8 cellular contexts compared by ENCODE assay signal in the genomic region with DNA sequence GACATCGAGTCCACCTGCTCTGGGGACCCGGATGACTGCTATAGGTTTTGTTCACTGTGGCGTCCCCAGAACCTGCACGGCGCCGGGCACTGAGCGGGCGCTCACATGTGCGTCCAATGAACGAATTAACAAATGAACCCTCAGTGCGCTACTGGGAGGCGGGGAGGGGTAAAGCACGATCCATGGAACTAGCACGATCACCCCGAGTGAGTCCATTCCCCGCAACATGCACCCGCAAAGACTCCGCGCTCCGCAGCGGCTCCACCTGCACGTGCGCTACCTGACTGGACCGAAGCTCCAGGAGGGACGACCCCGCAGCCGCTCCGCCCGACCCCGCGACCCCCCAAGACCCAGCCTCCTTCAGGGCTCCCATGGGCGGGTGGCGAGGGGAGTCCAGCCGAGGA. TPM values are rescaled to one million over a fixed set of nuclear protein-coding genes. Genes with fewer than 3 reads are reported as not detected.
DNase-seq lines count a peak whose midpoint lies in the region; ATAC-seq and TF ChIP-seq lines count a peak whose summit lies in the region.

No MANE protein-coding gene starts in this region.

- H3K4me1 Mint-ChIP-seq in IgD-negative memory B cell (peaks cover 17 to 27% (median 20%) of the 10 kb centered on the region in 3 donors), activated B cell treated with CpG ODN at 0.5 μM for 24 hours (peaks cover 20% of the 10 kb centered on the region), natural killer cell (peaks cover 16 to 22% of the 10 kb centered on the region in 2 donors)

- H3K9me3 ChIP-seq in thyroid gland, result no peaks in the 10 kb centered on the region

- H3K4me1 ChIP-seq in thyroid gland, result peaks cover 9 to 12% of the 10 kb centered on the region in 2 donors

- no peaks in the 10 kb centered on the region for H3K36me3 Mint-ChIP-seq in IgD-negative memory B cell
- H3K36me3 Mint-ChIP-seq in activated B cell treated with CpG ODN at 0.5 μM for 24 hours (ENCODE audit: low read depth), result peaks cover 14% of the 10 kb centered on the region
- no peaks in the 10 kb centered on the region for H3K36me3 Mint-ChIP-seq in natural killer cell

- TF ChIP-seq CTCF in activated B cell treated with CpG ODN at 0.5 μM for 24 hours (IDR thresholded peaks at IDR 0.05) (no peak), epithelial cell of esophagus (IDR thresholded peaks at IDR 0.05; ENCODE audit: insufficient read depth, low read depth, low read length, missing control alignments) (no peak), natural killer cell (IDR thresholded peaks at IDR 0.05) (no peak), thyroid gland (IDR thresholded peaks at IDR 0.05) (no peak)

- CTCF ChIA-PET in activated B cell treated with CpG ODN at 0.5 μM for 24 hours (lab: Charles Lee), result no interaction called here

- peak overlapping the region in 2 of 3 donors; percentile 72 to 83 for H3K27ac ChIP-seq in thyroid gland

- DNase-seq in DMS53 treated with DMSO at 0.1 percent for 48 hours (lab: John Stamatoyannopoulos, UW; ENCODE audit: unreplicated experiment), result peak; percentile 2
- DNase-seq in activated B cell treated with CpG ODN at 0.5 μM for 24 hours, result no peak
- peak; percentile 51 for DNase-seq in epithelial cell of esophagus (ENCODE audit: low read depth)
- DNase-seq in natural killer cell, result no peak
- DNase-seq in thyroid gland, result peak; percentile 28 to 31

- H3K4me3 Mint-ChIP-seq in IgD-negative memory B cell (peak overlapping the region; percentile 91 to 97 (median 94)), activated B cell treated with CpG ODN at 0.5 μM for 24 hours (peak overlapping the region; percentile 91), natural killer cell (peak overlapping the region; percentile 86)

- POLR2A ChIA-PET in activated B cell treated with CpG ODN at 0.5 μM for 24 hours (lab: Charles Lee), result interaction anchor here (0.6 to 2.1 kb wide), 10 partner anchors 20 to 708 kb away, joined by 3 to 11 read pairs (median 4); a partner anchor contains a TSS

- WGBS in thyroid gland, 2 donors, result 0% methylated on average over 2 of the region's 34 CpGs

- peak overlapping the region in 2 of 3 donors; percentile 87 to 88 for H3K27ac Mint-ChIP-seq in IgD-negative memory B cell
- peak overlapping the region; percentile 79 for H3K27ac Mint-ChIP-seq in activated B cell treated with CpG ODN at 0.5 μM for 24 hours
- H3K27ac Mint-ChIP-seq in natural killer cell, result peak overlapping the region; percentile 19 to 57

- H3K4me3 ChIP-seq in epithelial cell of esophagus (ENCODE audit: low read length) (peak overlapping the region; percentile 88), thyroid gland (replicated peaks in 1 of 3) (peak overlapping the region; percentile 75 to 92 (median 85))

- intact Hi-C loops in activated B cell treated with CpG ODN at 0.5 μM for 24 hours (cut with micrococcal nuclease) (loop anchor here (1.0 to 5.0 kb wide), 3 partner anchors 27 to 435 kb away; a partner anchor contains a TSS), natural killer cell (cut with micrococcal nuclease) (no loop called here), thyroid gland (cut with DNase I) (no loop called here)

- no peaks in the 10 kb centered on the region for H3K27me3 ChIP-seq in thyroid gland

- H3K27me3 Mint-ChIP-seq in IgD-negative memory B cell (no peaks in the 10 kb centered on the region), activated B cell treated with CpG ODN at 0.5 μM for 24 hours (no peaks in the 10 kb centered on the region), natural killer cell (ENCODE audit: low read depth in 2 of 2) (no peaks in the 10 kb centered on the region)

- H3K9me3 Mint-ChIP-seq in IgD-negative memory B cell (peaks cover 0 to 1% (median 0%) of the 10 kb centered on the region in 3 donors), activated B cell treated with CpG ODN at 0.5 μM for 24 hours (no peaks in the 10 kb centered on the region), natural killer cell (no peaks in the 10 kb centered on the region)

- ATAC-seq in GM21367 (IDR thresholded peaks at IDR 0.05; ENCODE audit: unreplicated experiment) (peak; percentile 16), activated B cell treated with CpG ODN at 0.5 μM for 24 hours (ENCODE audit: low read depth) (peak; percentile 8), natural killer cell (peak; percentile 4 to 15 (median 5)), GM19467 (IDR thresholded peaks at IDR 0.05; ENCODE audit: unreplicated experiment) (no peak)

- TF ChIP-seq POLR2A in thyroid gland (IDR thresholded peaks at IDR 0.05), result no peak

- no peaks in the 10 kb centered on the region for H3K36me3 ChIP-seq in thyroid gland

RNA-seq across cellular contexts. Expression of a gene that starts 0.5 kb away (rescaled TPM):
- polyA plus RNA-seq in IgD-negative memory B cell, result 62.7 TPM
- total RNA-seq in activated B cell treated with CpG ODN at 0.5 μM for 24 hours (78.7 and 82.2 TPM in 2 replicates), natural killer cell (10 to 100 TPM; 33.7 to 56.7 (median 54.6) TPM), thyroid gland (10 to 100 TPM; 37.3 to 58.3 (median 53.9) TPM)

Comparison
In these comparisons a context has a peak if more than half of its experiments do, and no peak if none do; other contexts are left out.
1. DNase-seq: peak in DMS53 treated with DMSO at 0.1 percent for 48 hours (single experiment), epithelial cell of esophagus (single experiment) and thyroid gland (2 of 2); none in activated B cell treated with CpG ODN at 0.5 μM for 24 hours (single experiment) and natural killer cell (single experiment).
2. Peak in every context shown above with its lines, with median percentiles within 50 percentile points of each other: H3K27ac Mint-ChIP-seq and H3K4me3 Mint-ChIP-seq.